Comparison of ENCODE assay signal across 8 cellular contexts in genomic region chr22:46064236-46064965, GRCh38.
DNase-seq lines count a peak whose midpoint lies in the region; ATAC-seq and TF ChIP-seq lines count a peak whose summit lies in the region.

No MANE protein-coding gene starts in this region.

- H3K27me3 ChIP-seq in adipocyte (replicated peaks; ENCODE audit: control insufficient read depth, insufficient read depth, low read length) (no peaks in the 10 kb centered on the region), heart right ventricle (no peaks in the 10 kb centered on the region), stomach smooth muscle (ENCODE audit: control insufficient read depth in 1 of 2, insufficient read depth in 2 of 2, low read length in 2 of 2) (no peaks in the 10 kb centered on the region)

- DNase-seq in adipocyte (ENCODE audit: low read depth) (no peak), heart right ventricle (peak in 1 of 2 donors; percentile 12)
- no peak for DNase-seq in activated T-cell treated with anti-CD3 and anti-CD28 coated beads, Interleukin-2, amount 50 U/mL, for 1 hour

- TF ChIP-seq CTCF in HEK293 (tag by site-specific recombination; IDR thresholded peaks at IDR 0.05) (no peak), heart right ventricle (IDR thresholded peaks at IDR 0.05) (no peak)

- CTCF ChIA-PET in HEK293 (lab: Yijun Ruan, JAX) = interaction anchor here (0.8 to 5.7 kb wide), 4 partner anchors 10 to 146 kb away, joined by 3 to 33 read pairs (median 4); no protein-coding TSS in a partner anchor

- POLR2A ChIA-PET in HEK293 (lab: Yijun Ruan, JAX) = no interaction called here

- 62 to 73% methylated on average over 28 of the region's 28 CpGs for WGBS in heart right ventricle, 2 donors

- H3K4me1 ChIP-seq in HEK293 (ENCODE audit: control insufficient read depth, insufficient read depth, low read length) = peaks cover 17% of the 10 kb centered on the region
- H3K4me1 ChIP-seq in adipocyte (ENCODE audit: control insufficient read depth, insufficient read depth, low read length) = peaks cover 67% of the 10 kb centered on the region
- peaks cover 21 to 93% (median 91%) of the 10 kb centered on the region in 9 donors for H3K4me1 ChIP-seq in heart right ventricle
- H3K4me1 ChIP-seq in stomach smooth muscle (ENCODE audit: control insufficient read depth, insufficient read depth, low read length) = peaks cover 64% of the 10 kb centered on the region

- H3K9ac ChIP-seq in adipocyte (ENCODE audit: low read length) = peak overlapping the region; percentile 99
- peak overlapping the region; percentile 74 to 95 for H3K9ac ChIP-seq in stomach smooth muscle (ENCODE audit: low read length in 2 of 2)

- ATAC-seq in heart right ventricle (peak in 7 of 8 donors; percentile 13 to 51 (median 21)), HG03442 (IDR thresholded peaks at IDR 0.05; ENCODE audit: unreplicated experiment) (no peak), HG02938 (IDR thresholded peaks at IDR 0.05; ENCODE audit: unreplicated experiment) (no peak), HG02852 (IDR thresholded peaks at IDR 0.05; ENCODE audit: unreplicated experiment) (no peak)

- intact Hi-C loops in heart right ventricle (cut with DNase I) = no loop called here

- H3K36me3 ChIP-seq in HEK293 (ENCODE audit: control insufficient read depth in 2 of 2, insufficient read depth in 1 of 2, low read length in 2 of 2) = no peaks in the 10 kb centered on the region
- H3K36me3 ChIP-seq in adipocyte (ENCODE audit: control insufficient read depth, insufficient read depth, low read length, severe bottlenecking) = no peaks in the 10 kb centered on the region
- H3K36me3 ChIP-seq in heart right ventricle = no peaks in the 10 kb centered on the region
- H3K36me3 ChIP-seq in stomach smooth muscle (ENCODE audit: control insufficient read depth in 2 of 2, insufficient read depth in 2 of 2, low read length in 2 of 2) = no peaks in the 10 kb centered on the region

- H3K4me3 ChIP-seq in HEK293 (ENCODE audit: low read depth, low read length) (no peak overlapping the region), adipocyte (ENCODE audit: low read length) (peak overlapping the region; percentile 85), heart right ventricle (peak overlapping the region in 8 of 10 donors; percentile 3 to 92 (median 60)), stomach smooth muscle (ENCODE audit: low read length in 2 of 2) (peak overlapping the region; percentile 5 to 69)

- H3K9me3 ChIP-seq in HEK293 (ENCODE audit: control insufficient read depth, insufficient read depth, low read depth, low read length) (no peaks in the 10 kb centered on the region), adipocyte (ENCODE audit: control insufficient read depth, low read length) (no peaks in the 10 kb centered on the region), heart right ventricle (no peaks in the 10 kb centered on the region), stomach smooth muscle (ENCODE audit: control insufficient read depth in 2 of 2, low read length in 2 of 2) (no peaks in the 10 kb centered on the region)

- peak overlapping the region; percentile 20; the same call in 1 of the 2 replicates for H3K27ac ChIP-seq in HEK293 (ENCODE audit: extremely low read depth, low read depth, low read length)
- H3K27ac ChIP-seq in heart right ventricle = peak overlapping the region; percentile 98 to 100 (median 100)
- peak overlapping the region; percentile 99 for H3K27ac ChIP-seq in stomach smooth muscle (ENCODE audit: low read length)

TF ChIP-seq in HEK293, 187 proteins besides CTCF, POLR2A, EP300 and RAD21 (continues in another document):
- TF ChIP-seq ZSCAN18 (tag by site-specific recombination; IDR thresholded peaks at IDR 0.05) (no peak), HIC1 (tag by site-specific recombination; IDR thresholded peaks at IDR 0.05) (peak; percentile 81), ZFP69B (tag by site-specific recombination; IDR thresholded peaks at IDR 0.05) (no peak), ZBTB26 (tag by site-specific recombination; optimal IDR thresholded peaks at IDR 0.05) (peak; percentile 28), KLF1 (tag by site-specific recombination; IDR thresholded peaks at IDR 0.05) (peak; percentile 77), ZNF391 (tag by site-specific recombination; IDR thresholded peaks at IDR 0.05; ENCODE audit: borderline replicate concordance, low read depth) (0 out of 2 replicates have a peak, but pooled peaks have one; percentile 18), ZNF341 (tag by site-specific recombination; IDR thresholded peaks at IDR 0.05; ENCODE audit: low read depth) (0 out of 2 replicates have a peak, but pooled peaks have one; percentile 18), ZNF280D (tag by site-specific recombination; IDR thresholded peaks at IDR 0.05) (no peak), WT1 (tag by site-specific recombination; IDR thresholded peaks at IDR 0.05) (peak; percentile 84), IKZF3 (tag by site-specific recombination; IDR thresholded peaks at IDR 0.05) (peak; percentile 65; the same call in 1 of the 2 replicates), EGR2 (tag by site-specific recombination; IDR thresholded peaks at IDR 0.05; ENCODE audit: low read depth) (no peak), REPIN1 (tag by site-specific recombination; IDR thresholded peaks at IDR 0.05; ENCODE audit: low read depth) (no peak), ZBTB8A (tag by site-specific recombination; IDR thresholded peaks at IDR 0.05) (peak; percentile 94), ZNF555 (tag by site-specific recombination; conservative IDR thresholded peaks at IDR 0.05) (no peak)

Comparison
In these comparisons a context has a peak if more than half of its experiments do, and no peak if none do; other contexts are left out.
1. H3K27ac ChIP-seq: peak in every context shown above with its lines; median percentile 100 in heart right ventricle; 99 in stomach smooth muscle; 20 in HEK293.
2. ATAC-seq: peak in heart right ventricle (7 of 8); none in HG03442 (single experiment), HG02938 (single experiment) and HG02852 (single experiment).